ENCODE assay signal across 17 cellular contexts in the genomic region with DNA sequence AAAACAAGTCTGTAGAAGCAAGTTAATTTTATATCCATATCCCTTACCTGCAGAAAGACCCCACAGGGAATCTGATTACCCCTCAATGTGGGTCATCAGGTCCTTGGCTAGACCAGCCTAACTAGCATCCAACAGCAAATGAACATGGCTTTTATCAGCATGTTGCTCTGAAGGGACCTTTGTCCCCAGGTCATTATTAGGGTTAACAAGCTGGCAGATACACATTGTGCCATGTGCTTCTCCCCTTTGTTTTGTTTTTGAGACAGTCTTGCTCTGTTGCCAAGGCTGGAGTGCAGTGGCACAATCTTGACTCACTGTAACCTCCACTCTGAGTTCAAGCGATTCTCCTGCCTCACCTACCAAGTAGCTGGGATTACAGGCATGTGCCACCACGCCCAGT. TPM values are rescaled to one million over a fixed set of nuclear protein-coding genes. Genes with fewer than 3 reads are reported as not detected.
"Had no signal": no experiment of that assay in that cellular context is flagged by ENCODE, and none has a peak within 500 bp of the region (broad histone marks: within the 10 kb centered on the region; RNA-seq: fewer than 3 reads in every experiment).

A gene with protein sequence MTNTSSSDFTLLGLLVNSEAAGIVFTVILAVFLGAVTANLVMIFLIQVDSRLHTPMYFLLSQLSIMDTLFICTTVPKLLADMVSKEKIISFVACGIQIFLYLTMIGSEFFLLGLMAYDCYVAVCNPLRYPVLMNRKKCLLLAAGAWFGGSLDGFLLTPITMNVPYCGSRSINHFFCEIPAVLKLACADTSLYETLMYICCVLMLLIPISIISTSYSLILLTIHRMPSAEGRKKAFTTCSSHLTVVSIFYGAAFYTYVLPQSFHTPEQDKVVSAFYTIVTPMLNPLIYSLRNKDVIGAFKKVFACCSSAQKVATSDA (minus strand): TSS at position 101 of the 400 bp plus-strand sequence. CDS start 7,963 bp downstream, outside the sequence.

RNA-seq across cellular contexts. Expression of the gene that starts here (rescaled TPM):
- total RNA-seq: activated naive CD4-positive, alpha-beta T cell treated with anti-CD3 and anti-CD28 coated beads for 36 hours; activated naive CD4-positive, alpha-beta T cell treated with anti-CD3 and anti-CD28 coated beads, Interleukin-2, amount 50 U/mL, for 72 hours; activated naive CD8-positive, alpha-beta T cell treated with anti-CD3 and anti-CD28 coated beads for 36 hours; activated naive CD8-positive, alpha-beta T cell treated with anti-CD3 and anti-CD28 coated beads, Interleukin-2, amount 10 ng/mL, durations not matched to agents 7 days and 5 days; activated T-cell treated with anti-CD3 and anti-CD28 coated beads, Interleukin-2, amount 50 U/mL, for 4 hours; activated T-cell treated with anti-CD3 and anti-CD28 coated beads, Interleukin-2, amount 50 U/mL, for 72 hours; activated T-helper 1 cell treated with anti-CD3 and anti-CD28 coated beads, Interleukin-12 subunit alpha, Interleukin-12 subunit beta, Interleukin-2, Interleukin-4 antibody, amounts not matched to agents 30 ng/mL and 10 ng/mL and 1 ng/mL, durations not matched to agents 14 hours and 24 hours and 36 hours; activated T-helper 17 cell treated with anti-CD3 and anti-CD28 coated beads, Interleukin-2, amount 50 U/mL, for 72 hours; activated T-helper 2 cell treated with anti-CD3 and anti-CD28 coated beads, Interferon-gamma antibody, Interleukin-2, Interleukin-4, amounts not matched to agents 10 μg/mL and 5 μg/mL and 100 μg/mL, durations not matched to agents 14 hours and 24 hours and 36 hours; adrenal gland; aorta; astrocyte; breast epithelium; bronchial epithelial cell; cardiac muscle cell; cardiac septum had no signal
- polyA plus RNA-seq: adipose tissue, adrenal gland, aorta, cardiac muscle cell had no signal
